In the genomic region with DNA sequence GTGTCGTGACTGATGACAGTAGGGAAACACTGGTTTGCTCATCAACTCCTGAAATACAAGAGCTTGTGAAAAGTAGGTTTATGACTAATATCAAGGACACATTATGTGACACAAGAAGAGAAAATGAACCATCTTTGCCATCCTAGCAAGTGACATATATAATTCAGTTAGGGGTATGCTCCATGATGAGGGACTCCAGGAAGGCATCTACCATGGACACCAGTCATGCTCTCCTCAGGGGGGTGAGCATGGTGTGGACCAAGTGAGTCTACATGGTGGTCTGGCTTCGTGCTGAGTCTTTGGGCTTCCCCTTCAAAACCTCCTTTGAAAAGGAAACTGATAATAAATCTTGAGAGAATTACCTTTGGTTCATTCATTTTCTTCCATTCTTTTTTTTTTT, we compare ENCODE assay signal across 16 cellular contexts. TPM values are rescaled to one million over a fixed set of nuclear protein-coding genes. Genes with fewer than 3 reads are reported as not detected.
DNase-seq lines count a peak whose midpoint lies in the region; ATAC-seq and TF ChIP-seq lines count a peak whose summit lies in the region.
"Had no signal": no experiment of that assay in that cellular context is flagged by ENCODE, and none has a peak within 500 bp of the region (broad histone marks: within the 10 kb centered on the region; RNA-seq: fewer than 3 reads in every experiment).

No MANE protein-coding gene starts in this region.

- no peaks in the 10 kb centered on the region for H3K9me2 ChIP-seq in GM23338 (ENCODE audit: insufficient read depth)

- H3K27me3 ChIP-seq in GM23338 (ENCODE audit: insufficient read depth): no peaks in the 10 kb centered on the region
- H3K27me3 ChIP-seq: BLaER1 treated with 17β-estradiol and CSF1 and Interleukin-3, amounts not matched to agents 10 nM and 100 nM had no signal

- no peaks in the 10 kb centered on the region for H4K20me1 ChIP-seq in GM23338 (replicated peaks; ENCODE audit: insufficient read depth)
- H4K20me1 ChIP-seq: BLaER1 treated with 17β-estradiol and CSF1 and Interleukin-3, amounts not matched to agents 10 nM and 100 nM had no signal

- POLR2A ChIA-PET in activated CD4-positive, alpha-beta memory T cell treated with anti-CD3 and anti-CD28 coated beads for 36 hours (lab: Charles Lee): no interaction called here
- POLR2A ChIA-PET in activated CD4-positive, alpha-beta memory T cell treated with anti-CD3 and anti-CD28 coated beads, Interleukin-2, amount 10 ng/mL, durations not matched to agents 7 days and 5 days (lab: Charles Lee): no interaction called here

- H3K4me3 ChIP-seq in GM23338: no peak overlapping the region
- H3K4me3 ChIP-seq: BLaER1 treated with 17β-estradiol and CSF1 and Interleukin-3, amounts not matched to agents 10 nM and 100 nM; GM23248 had no signal

- 0 out of 2 replicates have a peak overlapping the region, but pooled peaks have one; percentile 23 for H2AFZ ChIP-seq in GM23338
- H2AFZ ChIP-seq: GM23248 had no signal

- no peaks in the 10 kb centered on the region for H3F3A ChIP-seq in GM23338 (replicated peaks; ENCODE audit: low read depth)

- H3K36me3 ChIP-seq in GM23338 (ENCODE audit: insufficient read depth): no peaks in the 10 kb centered on the region
- H3K36me3 ChIP-seq: BLaER1 treated with 17β-estradiol and CSF1 and Interleukin-3, amounts not matched to agents 10 nM and 100 nM had no signal

- H3K27ac Mint-ChIP-seq in activated CD4-positive, alpha-beta memory T cell treated with anti-CD3 and anti-CD28 coated beads for 36 hours: peak overlapping the region; percentile 34
- H3K27ac Mint-ChIP-seq in activated CD4-positive, alpha-beta memory T cell treated with anti-CD3 and anti-CD28 coated beads, Interleukin-2, amount 10 ng/mL, durations not matched to agents 7 days and 5 days: no peak overlapping the region
- peak overlapping the region in 1 of 2 donors; percentile 47 for H3K27ac Mint-ChIP-seq in activated naive CD4-positive, alpha-beta T cell treated with anti-CD3 and anti-CD28 coated beads, Interleukin-2, amount 50 U/mL, for 72 hours
- no peak overlapping the region for H3K27ac Mint-ChIP-seq in activated naive CD4-positive, alpha-beta T cell treated with anti-CD3 and anti-CD28 coated beads, Interleukin-2, amount 10 ng/mL, durations not matched to agents 7 days and 5 days
- H3K27ac Mint-ChIP-seq in GM23338: 0 out of 2 replicates have a peak overlapping the region, but pooled peaks have one; percentile 21
- H3K27ac Mint-ChIP-seq in stimulated activated effector memory CD8-positive, alpha-beta T cell treated with anti-CD3 and anti-CD28 coated beads, Interleukin-12 subunit alpha, Interleukin-12 subunit beta, amount 100 ng/mL, for 72 hours: peak overlapping the region; percentile 12
- H3K27ac Mint-ChIP-seq: CD4-positive, CD25-positive, alpha-beta regulatory T cell had no signal

- no peaks in the 10 kb centered on the region for H3K9me3 Mint-ChIP-seq in activated CD4-positive, alpha-beta memory T cell treated with anti-CD3 and anti-CD28 coated beads for 36 hours
- H3K9me3 Mint-ChIP-seq in activated CD4-positive, alpha-beta memory T cell treated with anti-CD3 and anti-CD28 coated beads, Interleukin-2, amount 10 ng/mL, durations not matched to agents 7 days and 5 days: no peaks in the 10 kb centered on the region
- H3K9me3 Mint-ChIP-seq in activated naive CD4-positive, alpha-beta T cell treated with anti-CD3 and anti-CD28 coated beads, Interleukin-2, amount 50 U/mL, for 72 hours: no peaks in the 10 kb centered on the region
- H3K9me3 Mint-ChIP-seq in activated naive CD4-positive, alpha-beta T cell treated with anti-CD3 and anti-CD28 coated beads, Interleukin-2, amount 10 ng/mL, durations not matched to agents 7 days and 5 days: no peaks in the 10 kb centered on the region
- no peaks in the 10 kb centered on the region for H3K9me3 Mint-ChIP-seq in GM23338
- no peaks in the 10 kb centered on the region for H3K9me3 Mint-ChIP-seq in stimulated activated effector memory CD8-positive, alpha-beta T cell treated with anti-CD3 and anti-CD28 coated beads, Interleukin-12 subunit alpha, Interleukin-12 subunit beta, amount 100 ng/mL, for 72 hours

- no peak overlapping the region for H3K4me2 ChIP-seq in GM23338
- H3K4me2 ChIP-seq: BLaER1 treated with 17β-estradiol and CSF1 and Interleukin-3, amounts not matched to agents 10 nM and 100 nM had no signal

- no peaks in the 10 kb centered on the region for H3K79me2 ChIP-seq in GM23338 (replicated peaks; ENCODE audit: insufficient read depth)

- peak; percentile 54 to 85 for ATAC-seq in activated naive CD4-positive, alpha-beta T cell treated with anti-CD3 and anti-CD28 coated beads, Interleukin-2, amount 50 U/mL, for 72 hours
- no peak for ATAC-seq in GM23338
- peak; percentile 92 for ATAC-seq in stimulated activated effector memory CD8-positive, alpha-beta T cell treated with anti-CD3 and anti-CD28 coated beads, Interleukin-12 subunit alpha, Interleukin-12 subunit beta, amount 100 ng/mL, for 72 hours

- H3K4me1 ChIP-seq in GM23338 (ENCODE audit: insufficient read depth): no peaks in the 10 kb centered on the region
- H3K4me1 ChIP-seq: BLaER1 treated with 17β-estradiol and CSF1 and Interleukin-3, amounts not matched to agents 10 nM and 100 nM had no signal

- no peak overlapping the region for H3K4me3 Mint-ChIP-seq in activated CD4-positive, alpha-beta memory T cell treated with anti-CD3 and anti-CD28 coated beads for 36 hours
- H3K4me3 Mint-ChIP-seq in activated CD4-positive, alpha-beta memory T cell treated with anti-CD3 and anti-CD28 coated beads, Interleukin-2, amount 10 ng/mL, durations not matched to agents 7 days and 5 days: no peak overlapping the region
- H3K4me3 Mint-ChIP-seq in activated naive CD4-positive, alpha-beta T cell treated with anti-CD3 and anti-CD28 coated beads, Interleukin-2, amount 10 ng/mL, durations not matched to agents 7 days and 5 days: no peak overlapping the region
- H3K4me3 Mint-ChIP-seq in GM23338: no peak overlapping the region
- H3K4me3 Mint-ChIP-seq in stimulated activated effector memory CD8-positive, alpha-beta T cell treated with anti-CD3 and anti-CD28 coated beads, Interleukin-12 subunit alpha, Interleukin-12 subunit beta, amount 100 ng/mL, for 72 hours: no peak overlapping the region
- H3K4me3 Mint-ChIP-seq: CD4-positive, CD25-positive, alpha-beta regulatory T cell had no signal

- peaks cover 8% of the 10 kb centered on the region for H3K4me1 Mint-ChIP-seq in activated CD4-positive, alpha-beta memory T cell treated with anti-CD3 and anti-CD28 coated beads for 36 hours (ENCODE audit: low read depth)
- H3K4me1 Mint-ChIP-seq in activated CD4-positive, alpha-beta memory T cell treated with anti-CD3 and anti-CD28 coated beads, Interleukin-2, amount 10 ng/mL, durations not matched to agents 7 days and 5 days: no peaks in the 10 kb centered on the region
- no peaks in the 10 kb centered on the region for H3K4me1 Mint-ChIP-seq in activated naive CD4-positive, alpha-beta T cell treated with anti-CD3 and anti-CD28 coated beads, Interleukin-2, amount 10 ng/mL, durations not matched to agents 7 days and 5 days
- no peaks in the 10 kb centered on the region for H3K4me1 Mint-ChIP-seq in GM23338
- H3K4me1 Mint-ChIP-seq in stimulated activated effector memory CD8-positive, alpha-beta T cell treated with anti-CD3 and anti-CD28 coated beads, Interleukin-12 subunit alpha, Interleukin-12 subunit beta, amount 100 ng/mL, for 72 hours: peaks cover 6% of the 10 kb centered on the region
- H3K4me1 Mint-ChIP-seq: CD4-positive, CD25-positive, alpha-beta regulatory T cell had no signal

- TF ChIP-seq CTCF in GM23338 (conservative IDR thresholded peaks at IDR 0.05; ENCODE audit: low read depth in 2 of 2): no peak

- no peak overlapping the region for H3K27ac ChIP-seq in GM23338 (ENCODE audit: low read depth)
- H3K27ac ChIP-seq: BLaER1 treated with 17β-estradiol and CSF1 and Interleukin-3, amounts not matched to agents 10 nM and 100 nM; GM23248; HL-60 had no signal

- peak; percentile 18 for DNase-seq in activated CD4-positive, alpha-beta memory T cell treated with anti-CD3 and anti-CD28 coated beads for 36 hours
- no peak for DNase-seq in activated CD4-positive, alpha-beta memory T cell treated with anti-CD3 and anti-CD28 coated beads, Interleukin-2, amount 10 ng/mL, durations not matched to agents 7 days and 5 days
- DNase-seq in activated naive CD4-positive, alpha-beta T cell treated with anti-CD3 and anti-CD28 coated beads, Interleukin-2, amount 50 U/mL, for 72 hours (ENCODE audit: low spot score in 2 of 2): no peak
- DNase-seq in activated naive CD4-positive, alpha-beta T cell treated with anti-CD3 and anti-CD28 coated beads, Interleukin-2, amount 10 ng/mL, durations not matched to agents 7 days and 5 days: no peak
- DNase-seq in GM23338 (ENCODE audit: low spot score): no peak
- DNase-seq in stimulated activated effector memory CD8-positive, alpha-beta T cell treated with anti-CD3 and anti-CD28 coated beads, Interleukin-12 subunit alpha, Interleukin-12 subunit beta, amount 100 ng/mL, for 72 hours (ENCODE audit: low spot score in 2 of 2): no peak
- DNase-seq in NCI-H2227 treated with DMSO at 0.1 percent for 48 hours (lab: John Stamatoyannopoulos, UW): no peak
- DNase-seq: ACHN; CD4-positive, CD25-positive, alpha-beta regulatory T cell; DMS 273 treated with DMSO at 0.1 percent for 48 hours; GM23248; H7 had no signal

- no peaks in the 10 kb centered on the region for H3K36me3 Mint-ChIP-seq in activated CD4-positive, alpha-beta memory T cell treated with anti-CD3 and anti-CD28 coated beads for 36 hours
- H3K36me3 Mint-ChIP-seq in activated CD4-positive, alpha-beta memory T cell treated with anti-CD3 and anti-CD28 coated beads, Interleukin-2, amount 10 ng/mL, durations not matched to agents 7 days and 5 days (ENCODE audit: low read depth): no peaks in the 10 kb centered on the region
- no peaks in the 10 kb centered on the region for H3K36me3 Mint-ChIP-seq in activated naive CD4-positive, alpha-beta T cell treated with anti-CD3 and anti-CD28 coated beads, Interleukin-2, amount 50 U/mL, for 72 hours
- H3K36me3 Mint-ChIP-seq in activated naive CD4-positive, alpha-beta T cell treated with anti-CD3 and anti-CD28 coated beads, Interleukin-2, amount 10 ng/mL, durations not matched to agents 7 days and 5 days: no peaks in the 10 kb centered on the region
- no peaks in the 10 kb centered on the region for H3K36me3 Mint-ChIP-seq in GM23338 (ENCODE audit: low read depth)
- no peaks in the 10 kb centered on the region for H3K36me3 Mint-ChIP-seq in stimulated activated effector memory CD8-positive, alpha-beta T cell treated with anti-CD3 and anti-CD28 coated beads, Interleukin-12 subunit alpha, Interleukin-12 subunit beta, amount 100 ng/mL, for 72 hours
- H3K36me3 Mint-ChIP-seq: CD4-positive, CD25-positive, alpha-beta regulatory T cell had no signal

- CTCF ChIA-PET in activated CD4-positive, alpha-beta memory T cell treated with anti-CD3 and anti-CD28 coated beads for 36 hours (lab: Charles Lee): interaction anchor here (0.6 kb wide), 1 partner anchor 141 kb away, joined by 3 read pairs; no protein-coding TSS in a partner anchor
- CTCF ChIA-PET in activated CD4-positive, alpha-beta memory T cell treated with anti-CD3 and anti-CD28 coated beads, Interleukin-2, amount 10 ng/mL, durations not matched to agents 7 days and 5 days (lab: Charles Lee): interaction anchor here (1.0 kb wide), 1 partner anchor 26 kb away, joined by 3 read pairs; no protein-coding TSS in a partner anchor
- CTCF ChIA-PET in activated naive CD4-positive, alpha-beta T cell treated with anti-CD3 and anti-CD28 coated beads, Interleukin-2, amount 10 ng/mL, durations not matched to agents 7 days and 5 days (lab: Charles Lee): interaction anchor here (0.6 to 1.2 kb wide), 2 partner anchors 46 to 113 kb away, joined by 3 read pairs; no protein-coding TSS in a partner anchor

- peaks cover 9% of the 10 kb centered on the region for H3K27me3 Mint-ChIP-seq in activated CD4-positive, alpha-beta memory T cell treated with anti-CD3 and anti-CD28 coated beads for 36 hours
- H3K27me3 Mint-ChIP-seq in activated CD4-positive, alpha-beta memory T cell treated with anti-CD3 and anti-CD28 coated beads, Interleukin-2, amount 10 ng/mL, durations not matched to agents 7 days and 5 days: peaks cover 38% of the 10 kb centered on the region
- H3K27me3 Mint-ChIP-seq in activated naive CD4-positive, alpha-beta T cell treated with anti-CD3 and anti-CD28 coated beads, Interleukin-2, amount 10 ng/mL, durations not matched to agents 7 days and 5 days: peaks cover 22% of the 10 kb centered on the region
- H3K27me3 Mint-ChIP-seq in GM23338 (ENCODE audit: insufficient read depth, low read depth, poor library complexity): no peaks in the 10 kb centered on the region

- intact Hi-C loops in activated CD4-positive, alpha-beta memory T cell treated with anti-CD3 and anti-CD28 coated beads for 36 hours (cut with micrococcal nuclease): no loop called here

RNA-seq across cellular contexts. Expression of gene SERPINB5, which starts 11.7 kb away (rescaled TPM):
- total RNA-seq in activated CD4-positive, alpha-beta memory T cell treated with anti-CD3 and anti-CD28 coated beads for 36 hours: not detected
- not detected for total RNA-seq in activated CD4-positive, alpha-beta memory T cell treated with anti-CD3 and anti-CD28 coated beads, Interleukin-2, amount 10 ng/mL, durations not matched to agents 7 days and 5 days
- not detected for total RNA-seq in activated naive CD4-positive, alpha-beta T cell treated with anti-CD3 and anti-CD28 coated beads, Interleukin-2, amount 50 U/mL, for 72 hours
- not detected in 2 replicates for total RNA-seq in GM23338 (2014; rRNA removed; shearing (Covaris generic))
- 0.16 TPM in 1 of 2 replicates, not detected in the other for polyA plus RNA-seq in GM23338 (2016; fragmentation: Nextera tagmentation; extraction: Ambion mirVana)
- total RNA-seq: A172; CD4-positive, CD25-positive, alpha-beta regulatory T cell; Daoy; GM23248 had no signal
- polyA plus RNA-seq: CD4-positive, CD25-positive, alpha-beta regulatory T cell; GM23248 had no signal

RNA-seq across cellular contexts. Expression of gene VPS4B, which starts 42.8 kb away (rescaled TPM):
- 10 to 100 TPM; 41.7 to 43.3 TPM for total RNA-seq in activated CD4-positive, alpha-beta memory T cell treated with anti-CD3 and anti-CD28 coated beads for 36 hours
- 10 to 100 TPM; 72.4 to 77.0 TPM for total RNA-seq in activated CD4-positive, alpha-beta memory T cell treated with anti-CD3 and anti-CD28 coated beads, Interleukin-2, amount 10 ng/mL, durations not matched to agents 7 days and 5 days
- total RNA-seq in activated naive CD4-positive, alpha-beta T cell treated with anti-CD3 and anti-CD28 coated beads, Interleukin-2, amount 50 U/mL, for 72 hours: 10 to 100 TPM; 48.5 to 55.5 TPM
- 30.2 and 34.4 TPM in 2 replicates for total RNA-seq in GM23338 (2014; rRNA removed; shearing (Covaris generic))
- 43.5 and 49.4 TPM in 2 replicates for polyA plus RNA-seq in GM23338 (2016; fragmentation: Nextera tagmentation; extraction: Ambion mirVana)

Comparison
In these comparisons a context has a peak if more than half of its experiments do, and no peak if none do; other contexts are left out.
1. H3K27ac Mint-ChIP-seq: peak in activated CD4-positive, alpha-beta memory T cell treated with anti-CD3 and anti-CD28 coated beads for 36 hours (single experiment), GM23338 (single experiment) and stimulated activated effector memory CD8-positive, alpha-beta T cell treated with anti-CD3 and anti-CD28 coated beads, Interleukin-12 subunit alpha, Interleukin-12 subunit beta, amount 100 ng/mL, for 72 hours (single experiment); none in activated CD4-positive, alpha-beta memory T cell treated with anti-CD3 and anti-CD28 coated beads, Interleukin-2, amount 10 ng/mL, durations not matched to agents 7 days and 5 days (single experiment) and activated naive CD4-positive, alpha-beta T cell treated with anti-CD3 and anti-CD28 coated beads, Interleukin-2, amount 10 ng/mL, durations not matched to agents 7 days and 5 days (single experiment).